Comparison of ENCODE assay signal across 8 cellular contexts in genomic region chr14:54440454-54440853, GRCh38. TPM values are rescaled to one million over a fixed set of nuclear protein-coding genes. Genes with fewer than 3 reads are reported as not detected.
DNase-seq lines count a peak whose midpoint lies in the region.

No MANE protein-coding gene starts in this region.

- H3K27me3 Mint-ChIP-seq in activated T-cell treated with anti-CD3 and anti-CD28 coated beads, Interleukin-2, amount 50 U/mL, for 24 hours: no peaks in the 10 kb centered on the region

- no peak for DNase-seq in activated T-cell treated with anti-CD3 and anti-CD28 coated beads, Interleukin-2, amount 50 U/mL, for 24 hours
- DNase-seq in activated T-cell treated with anti-CD3 and anti-CD28 coated beads, Interleukin-2, amount 50 U/mL, for 1 hour: no peak
- DNase-seq in kidney tubule cell (ENCODE audit: low spot score) (peak; percentile 15), D341Med (ENCODE audit: low spot score) (no peak), dedifferentiated amniotic fluid mesenchymal stem cell (ENCODE audit: extremely low spot score) (no peak), NCI-H187 (lab: John Stamatoyannopoulos, UW) (no peak)

- peaks cover 57% of the 10 kb centered on the region for H3K4me1 Mint-ChIP-seq in activated T-cell treated with anti-CD3 and anti-CD28 coated beads, Interleukin-2, amount 50 U/mL, for 24 hours (ENCODE audit: low read depth)

- peaks cover 7% of the 10 kb centered on the region for H3K4me1 ChIP-seq in thymus (ENCODE audit: control insufficient read depth, insufficient read depth, low read length)

- H3K27ac Mint-ChIP-seq in activated T-cell treated with anti-CD3 and anti-CD28 coated beads, Interleukin-2, amount 50 U/mL, for 24 hours: peak overlapping the region; percentile 93

- peak overlapping the region; percentile 94 for H3K4me3 Mint-ChIP-seq in activated T-cell treated with anti-CD3 and anti-CD28 coated beads, Interleukin-2, amount 50 U/mL, for 24 hours

- H3K27me3 ChIP-seq in thymus (ENCODE audit: control insufficient read depth, insufficient read depth): no peaks in the 10 kb centered on the region

- H3K27ac ChIP-seq in adipose tissue (ENCODE audit: low read depth, low read length): peak overlapping the region; percentile 43
- peak overlapping the region; percentile 95 for H3K27ac ChIP-seq in thymus (ENCODE audit: low read depth)

- no peaks in the 10 kb centered on the region for H3K9me3 Mint-ChIP-seq in activated T-cell treated with anti-CD3 and anti-CD28 coated beads, Interleukin-2, amount 50 U/mL, for 24 hours

- WGBS in adipose tissue, 3 donors: 2 to 3% (median 2%) methylated on average over 4 of the region's 4 CpGs
- whole genome bisulfite sequencing in thymus: 8% methylated on average over 4 of the region's 4 CpGs

- H3K36me3 ChIP-seq in thymus (ENCODE audit: control insufficient read depth, insufficient read depth): no peaks in the 10 kb centered on the region

- peak overlapping the region; percentile 70 for H3K4me3 ChIP-seq in thymus (ENCODE audit: low read length)

- peaks cover 45% of the 10 kb centered on the region for H3K36me3 Mint-ChIP-seq in activated T-cell treated with anti-CD3 and anti-CD28 coated beads, Interleukin-2, amount 50 U/mL, for 24 hours (ENCODE audit: low read depth)

- no peaks in the 10 kb centered on the region for H3K9me3 ChIP-seq in thymus (ENCODE audit: control insufficient read depth)

RNA-seq across cellular contexts. Expression of gene CNIH1, which starts 0.7 kb away (rescaled TPM):
- 100 to 1,000 TPM in 1 of 3 donors, 10 to 100 TPM in 2; 42.1 to 132 (median 67.6) TPM for polyA plus RNA-seq in adipose tissue
- polyA plus RNA-seq in thymus: 73.7 TPM

RNA-seq across cellular contexts. Expression of gene CDKN3, which starts 43.6 kb away (rescaled TPM):
- polyA plus RNA-seq in adipose tissue (1 to 10 TPM in 2 of 3 donors, under 1 TPM in 1; 0.99 to 6.1 (median 2.7) TPM), thymus (17.6 TPM)

RNA-seq across cellular contexts. Expression of gene GMFB, which starts 48.3 kb away (rescaled TPM):
- polyA plus RNA-seq in adipose tissue (10 to 100 TPM in 2 of 3 donors, 1 to 10 TPM in 1; 8.4 to 50.5 (median 26.8) TPM), thymus (24.6 TPM)
